In the genomic region with DNA sequence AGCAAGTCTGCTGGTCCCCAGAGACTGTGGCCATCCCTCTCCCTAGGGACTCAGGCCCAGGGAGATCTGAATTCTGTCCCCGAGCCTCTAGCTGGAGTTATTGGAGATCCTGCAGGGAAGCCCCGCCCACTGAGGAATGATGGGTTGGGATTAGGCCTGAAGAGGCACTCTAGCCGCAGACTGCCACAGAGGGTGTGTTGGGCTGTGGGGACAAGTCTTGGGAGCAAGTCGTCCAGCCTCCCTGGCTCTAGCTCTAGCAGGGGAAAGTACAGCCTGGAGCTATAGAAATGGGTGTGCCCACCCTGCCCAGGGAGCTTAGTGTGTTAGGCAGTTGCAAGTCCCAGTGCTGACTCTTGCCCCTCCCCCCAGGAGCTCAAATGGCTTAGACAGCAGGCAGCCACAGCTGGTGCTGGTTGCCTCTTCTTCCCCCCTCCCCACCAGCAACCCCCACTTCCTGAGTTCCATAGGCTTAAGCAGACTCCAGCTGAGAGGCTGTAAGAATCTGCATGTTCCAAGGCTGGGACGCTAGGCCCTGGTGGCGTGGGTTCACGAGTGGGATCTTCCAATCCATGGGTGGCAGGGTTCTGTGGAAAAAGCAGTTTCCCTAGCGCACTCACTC, we compare ENCODE assay signal across 24 cellular contexts.
DNase-seq lines count a peak whose midpoint lies in the region; ATAC-seq and TF ChIP-seq lines count a peak whose summit lies in the region.
"Had no signal": no experiment of that assay in that cellular context is flagged by ENCODE, and none has a peak within 500 bp of the region (broad histone marks: within the 10 kb centered on the region; RNA-seq: fewer than 3 reads in every experiment).

No MANE protein-coding gene starts in this region.

- no peak for ATAC-seq in natural killer cell treated with Interleukin-12 subunit alpha and Interleukin-12 subunit beta and Interleukin-15 and Interleukin-18, amount 100 ng/mL, for 72 hours
- no peak for ATAC-seq in natural killer cell
- no peak for ATAC-seq in HG03025 (IDR thresholded peaks at IDR 0.05; ENCODE audit: low FRiP score, unreplicated experiment)
- ATAC-seq in right lobe of liver, result no peak
- ATAC-seq: left cardiac atrium; stimulated activated effector memory CD8-positive, alpha-beta T cell treated with anti-CD3 and anti-CD28 coated beads, Interleukin-12 subunit alpha, Interleukin-12 subunit beta, amount 100 ng/mL, for 72 hours had no signal

- no peaks in the 10 kb centered on the region for H3K27me3 ChIP-seq in iPS-15b (ENCODE audit: control insufficient read depth, insufficient read depth, low read length)
- H3K27me3 ChIP-seq in right lobe of liver, result no peaks in the 10 kb centered on the region

- no peak for TF ChIP-seq CTCF in natural killer cell (IDR thresholded peaks at IDR 0.05)
- TF ChIP-seq CTCF in right lobe of liver (IDR thresholded peaks at IDR 0.05), result no peak

- no peak overlapping the region for H3K4me3 Mint-ChIP-seq in natural killer cell treated with Interleukin-12 subunit alpha and Interleukin-12 subunit beta and Interleukin-15 and Interleukin-18, amount 100 ng/mL, for 72 hours
- H3K4me3 Mint-ChIP-seq in natural killer cell, result no peak overlapping the region
- H3K4me3 Mint-ChIP-seq: activated CD4-positive, alpha-beta T cell treated with anti-CD3 and anti-CD28 coated beads, Interleukin-2, amount 10 ng/mL, durations not matched to agents 24 days and 14 days; activated naive CD4-positive, alpha-beta T cell treated with anti-CD3 and anti-CD28 coated beads, Interleukin-2, amount 10 ng/mL, durations not matched to agents 7 days and 5 days; activated T-helper 1 cell treated with anti-CD3 and anti-CD28 coated beads, Interleukin-12 subunit alpha, Interleukin-12 subunit beta, Interleukin-2, Interleukin-4 antibody, amounts not matched to agents 30 ng/mL and 10 ng/mL and 1 ng/mL, durations not matched to agents 14 hours and 24 hours and 36 hours; memory B cell; naive B cell; stimulated activated effector memory CD8-positive, alpha-beta T cell treated with anti-CD3 and anti-CD28 coated beads, Interleukin-12 subunit alpha, Interleukin-12 subunit beta, amount 100 ng/mL, for 72 hours; T-helper 1 cell treated with Interleukin-12 subunit alpha and Interleukin-12 subunit beta and Interleukin-4 antibody, amounts not matched to agents 30 μg/mL and 1 μg/mL, for 36 hours had no signal

- H3K27ac Mint-ChIP-seq in natural killer cell treated with Interleukin-12 subunit alpha and Interleukin-12 subunit beta and Interleukin-15 and Interleukin-18, amount 100 ng/mL, for 72 hours, result no peak overlapping the region
- no peak overlapping the region for H3K27ac Mint-ChIP-seq in natural killer cell
- H3K27ac Mint-ChIP-seq: activated CD4-positive, alpha-beta T cell treated with anti-CD3 and anti-CD28 coated beads, Interleukin-2, amount 10 ng/mL, durations not matched to agents 24 days and 14 days; activated naive CD4-positive, alpha-beta T cell treated with anti-CD3 and anti-CD28 coated beads, Interleukin-2, amount 10 ng/mL, durations not matched to agents 7 days and 5 days; activated T-helper 1 cell treated with anti-CD3 and anti-CD28 coated beads, Interleukin-12 subunit alpha, Interleukin-12 subunit beta, Interleukin-2, Interleukin-4 antibody, amounts not matched to agents 30 ng/mL and 10 ng/mL and 1 ng/mL, durations not matched to agents 14 hours and 24 hours and 36 hours; memory B cell; naive B cell; stimulated activated effector memory CD8-positive, alpha-beta T cell treated with anti-CD3 and anti-CD28 coated beads, Interleukin-12 subunit alpha, Interleukin-12 subunit beta, amount 100 ng/mL, for 72 hours; T-helper 1 cell treated with Interleukin-12 subunit alpha and Interleukin-12 subunit beta and Interleukin-4 antibody, amounts not matched to agents 30 μg/mL and 1 μg/mL, for 36 hours had no signal

- H3K9me3 Mint-ChIP-seq in natural killer cell treated with Interleukin-12 subunit alpha and Interleukin-12 subunit beta and Interleukin-15 and Interleukin-18, amount 100 ng/mL, for 72 hours, result peaks cover 29% of the 10 kb centered on the region
- H3K9me3 Mint-ChIP-seq in natural killer cell, result peaks cover 6 to 26% of the 10 kb centered on the region in 2 donors

- no peaks in the 10 kb centered on the region for H3K36me3 Mint-ChIP-seq in natural killer cell treated with Interleukin-12 subunit alpha and Interleukin-12 subunit beta and Interleukin-15 and Interleukin-18, amount 100 ng/mL, for 72 hours
- peaks cover 9% of the 10 kb centered on the region for H3K36me3 Mint-ChIP-seq in natural killer cell
- H3K36me3 Mint-ChIP-seq: activated naive CD4-positive, alpha-beta T cell treated with anti-CD3 and anti-CD28 coated beads, Interleukin-2, amount 10 ng/mL, durations not matched to agents 7 days and 5 days; memory B cell; naive B cell; stimulated activated effector memory CD8-positive, alpha-beta T cell treated with anti-CD3 and anti-CD28 coated beads, Interleukin-12 subunit alpha, Interleukin-12 subunit beta, amount 100 ng/mL, for 72 hours had no signal

- no CpG with 5 or more reads among the region's 8 CpGs for WGBS in right lobe of liver (ENCODE audit: insufficient coverage, low coverage, low lambda C conversion rate, missing lambda C conversion rate)

- H3K9me3 ChIP-seq in SK-N-MC (ENCODE audit: low read depth, low read length) (no peaks in the 10 kb centered on the region), iPS-15b (ENCODE audit: control insufficient read depth, insufficient read depth, low read length) (no peaks in the 10 kb centered on the region), right lobe of liver (no peaks in the 10 kb centered on the region)

- H3K9ac ChIP-seq in SK-N-MC (ENCODE audit: insufficient read length) (peak overlapping the region; percentile 27), iPS-15b (ENCODE audit: low read depth, low read length) (no peak overlapping the region)

- TF ChIP-seq POLR2A in right lobe of liver (IDR thresholded peaks at IDR 0.05), result no peak

- intact Hi-C loops in natural killer cell (cut with micrococcal nuclease), result no loop called here
- intact Hi-C loops in right lobe of liver (cut with DNase I), result no loop called here

- H3K4me1 Mint-ChIP-seq in natural killer cell treated with Interleukin-12 subunit alpha and Interleukin-12 subunit beta and Interleukin-15 and Interleukin-18, amount 100 ng/mL, for 72 hours (ENCODE audit: low read depth in 2 of 2), result no peaks in the 10 kb centered on the region
- H3K4me1 Mint-ChIP-seq in natural killer cell, result no peaks in the 10 kb centered on the region
- H3K4me1 Mint-ChIP-seq: activated CD4-positive, alpha-beta T cell treated with anti-CD3 and anti-CD28 coated beads, Interleukin-2, amount 10 ng/mL, durations not matched to agents 24 days and 14 days; activated naive CD4-positive, alpha-beta T cell treated with anti-CD3 and anti-CD28 coated beads, Interleukin-2, amount 10 ng/mL, durations not matched to agents 7 days and 5 days; memory B cell; naive B cell; stimulated activated effector memory CD8-positive, alpha-beta T cell treated with anti-CD3 and anti-CD28 coated beads, Interleukin-12 subunit alpha, Interleukin-12 subunit beta, amount 100 ng/mL, for 72 hours had no signal

- H3K4me3 ChIP-seq in SK-N-MC (peak overlapping the region; percentile 60), iPS-15b (ENCODE audit: low read depth, low read length) (peak overlapping the region; percentile 37), right lobe of liver (no peak overlapping the region)
- H3K4me3 ChIP-seq: smooth muscle cell had no signal

- H3K27ac ChIP-seq in SK-N-MC, result peak overlapping the region; percentile 95
- H3K27ac ChIP-seq in right lobe of liver, result no peak overlapping the region

- no peaks in the 10 kb centered on the region for H3K27me3 Mint-ChIP-seq in natural killer cell treated with Interleukin-12 subunit alpha and Interleukin-12 subunit beta and Interleukin-15 and Interleukin-18, amount 100 ng/mL, for 72 hours
- H3K27me3 Mint-ChIP-seq in natural killer cell (ENCODE audit: low read depth in 2 of 2), result no peaks in the 10 kb centered on the region
- H3K27me3 Mint-ChIP-seq: activated CD4-positive, alpha-beta T cell treated with anti-CD3 and anti-CD28 coated beads, Interleukin-2, amount 10 ng/mL, durations not matched to agents 24 days and 14 days; activated naive CD4-positive, alpha-beta T cell treated with anti-CD3 and anti-CD28 coated beads, Interleukin-2, amount 10 ng/mL, durations not matched to agents 7 days and 5 days; memory B cell; naive B cell had no signal

- no peaks in the 10 kb centered on the region for H3K36me3 ChIP-seq in SK-N-MC (ENCODE audit: insufficient read depth, low read length)
- H3K36me3 ChIP-seq in iPS-15b (ENCODE audit: control insufficient read depth, insufficient read depth, low read length), result no peaks in the 10 kb centered on the region
- no peaks in the 10 kb centered on the region for H3K36me3 ChIP-seq in right lobe of liver

- DNase-seq in natural killer cell treated with Interleukin-12 subunit alpha and Interleukin-12 subunit beta and Interleukin-15 and Interleukin-18, amount 100 ng/mL, for 72 hours (ENCODE audit: low spot score), result peak; percentile 51
- DNase-seq in natural killer cell (no peak), SK-N-MC (ENCODE audit: low read depth, low spot score) (peak; percentile 28), T-helper 2 cell (no peak), right lobe of liver (no peak), DMS114 treated with DMSO at 0.1 percent for 48 hours (lab: John Stamatoyannopoulos, UW; ENCODE audit: unreplicated experiment) (no peak)
- DNase-seq: activated CD4-positive, alpha-beta T cell treated with anti-CD3 and anti-CD28 coated beads, Interleukin-2, amount 10 ng/mL, durations not matched to agents 24 days and 14 days; activated naive CD4-positive, alpha-beta T cell treated with anti-CD3 and anti-CD28 coated beads, Interleukin-2, amount 10 ng/mL, durations not matched to agents 7 days and 5 days; amygdala; KG1; left cardiac atrium; MM.1S; naive B cell; NCI-H1417 treated with DMSO at 0.1 percent for 48 hours; NCI-H2107; NCI-H510A; substantia nigra had no signal

- peaks cover 26% of the 10 kb centered on the region for H3K4me1 ChIP-seq in iPS-15b (ENCODE audit: control insufficient read depth, insufficient read depth, low read length)
- no peaks in the 10 kb centered on the region for H3K4me1 ChIP-seq in right lobe of liver

Comparison
In these comparisons a context has a peak if more than half of its experiments do, and no peak if none do; other contexts are left out.
1. DNase-seq: peak in natural killer cell treated with Interleukin-12 subunit alpha and Interleukin-12 subunit beta and Interleukin-15 and Interleukin-18, amount 100 ng/mL, for 72 hours (single experiment) and SK-N-MC (single experiment); none in natural killer cell (single experiment), T-helper 2 cell (0 of 5), right lobe of liver (0 of 3) and DMS114 treated with DMSO at 0.1 percent for 48 hours (single experiment).
2. H3K4me3 ChIP-seq: peak in SK-N-MC (single experiment) and iPS-15b (single experiment); none in right lobe of liver (0 of 3).